ENCODE assay signal across 15 cellular contexts in genomic region chr6:33451606-33452005, GRCh38.
"Had no signal": no experiment of that assay in that cellular context is flagged by ENCODE, and none has a peak within 500 bp of the region (broad histone marks: within the 10 kb centered on the region; RNA-seq: fewer than 3 reads in every experiment).

No MANE protein-coding gene starts in this region.

- H3K4me3 Mint-ChIP-seq: activated CD8-positive, alpha-beta T cell treated with anti-CD3 and anti-CD28 coated beads for 36 hours; activated T-helper 1 cell treated with anti-CD3 and anti-CD28 coated beads, Interleukin-12 subunit alpha, Interleukin-12 subunit beta, Interleukin-2, Interleukin-4 antibody, amounts not matched to agents 30 ng/mL and 10 ng/mL and 1 ng/mL, durations not matched to agents 14 hours and 24 hours and 36 hours; T-helper 1 cell treated with Interleukin-12 subunit alpha and Interleukin-12 subunit beta and Interleukin-4 antibody, amounts not matched to agents 30 μg/mL and 1 μg/mL, for 36 hours had no signal

- DNase-seq: activated CD8-positive, alpha-beta memory T cell treated with anti-CD3 and anti-CD28 coated beads, Interleukin-2, amount 50 U/mL, for 4 hours; activated CD8-positive, alpha-beta T cell treated with anti-CD3 and anti-CD28 coated beads for 36 hours; activated naive CD4-positive, alpha-beta T cell; adrenal gland; central memory CD4-positive, alpha-beta T cell; mesendoderm; nucleus accumbens; right lobe of liver; spleen; stimulated activated CD4-positive, alpha-beta T cell treated with anti-CD3 and anti-CD28 coated beads, Interleukin-1b, Interleukin-23, amount 100 ng/mL, for 48 hours; stimulated activated naive CD4-positive, alpha-beta T cell; substantia nigra; transverse colon had no signal

- H3K27me3 Mint-ChIP-seq: activated CD8-positive, alpha-beta T cell treated with anti-CD3 and anti-CD28 coated beads for 36 hours had no signal

- H3K9me3 Mint-ChIP-seq: activated CD8-positive, alpha-beta T cell treated with anti-CD3 and anti-CD28 coated beads for 36 hours; activated T-helper 1 cell treated with anti-CD3 and anti-CD28 coated beads, Interleukin-12 subunit alpha, Interleukin-12 subunit beta, Interleukin-2, Interleukin-4 antibody, amounts not matched to agents 30 ng/mL and 10 ng/mL and 1 ng/mL, durations not matched to agents 14 hours and 24 hours and 36 hours; T-helper 1 cell treated with Interleukin-12 subunit alpha and Interleukin-12 subunit beta and Interleukin-4 antibody, amounts not matched to agents 30 μg/mL and 1 μg/mL, for 36 hours had no signal

- H3K27ac Mint-ChIP-seq: activated CD8-positive, alpha-beta T cell treated with anti-CD3 and anti-CD28 coated beads for 36 hours; activated T-helper 1 cell treated with anti-CD3 and anti-CD28 coated beads, Interleukin-12 subunit alpha, Interleukin-12 subunit beta, Interleukin-2, Interleukin-4 antibody, amounts not matched to agents 30 ng/mL and 10 ng/mL and 1 ng/mL, durations not matched to agents 14 hours and 24 hours and 36 hours; T-helper 1 cell treated with Interleukin-12 subunit alpha and Interleukin-12 subunit beta and Interleukin-4 antibody, amounts not matched to agents 30 μg/mL and 1 μg/mL, for 36 hours had no signal
